In the genomic region with DNA sequence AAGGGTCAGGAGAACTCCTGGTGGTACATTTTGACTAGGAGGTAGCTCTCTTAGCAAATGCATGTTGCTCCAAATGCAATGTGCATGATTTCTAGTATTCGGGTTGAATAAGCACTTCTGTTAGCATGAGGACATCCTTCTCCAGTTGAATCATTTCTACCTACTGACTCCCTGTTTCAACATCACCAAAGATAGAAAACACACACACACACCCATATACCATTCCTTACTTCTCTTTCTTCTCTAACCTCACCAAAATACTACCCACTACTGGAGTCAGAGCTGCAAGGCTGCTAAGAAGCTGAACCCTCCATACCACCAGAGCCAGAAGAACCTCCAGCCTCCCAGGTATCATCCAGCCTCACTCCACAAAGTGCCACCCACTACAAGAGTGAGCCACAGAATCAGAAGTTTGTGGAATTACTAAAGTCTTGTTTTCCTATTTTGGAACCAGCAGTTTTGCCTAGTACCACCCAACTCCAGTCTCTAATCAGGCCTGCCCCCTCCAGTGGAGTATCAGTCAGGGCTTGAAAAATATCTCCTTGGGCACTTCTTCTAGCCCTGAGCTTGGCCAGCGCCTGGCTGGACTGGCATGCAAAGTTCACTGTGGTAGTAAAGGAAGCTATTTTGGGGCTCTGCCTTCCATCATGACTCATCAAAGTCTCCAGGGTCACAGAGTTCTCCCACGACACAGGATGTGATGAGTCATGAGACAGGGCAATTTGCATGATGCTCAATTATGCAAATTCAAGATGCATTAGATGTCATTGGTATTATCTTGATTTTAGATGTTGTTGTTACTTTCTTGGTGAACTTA, we compare ENCODE assay signal across 8 cellular contexts.
DNase-seq lines count a peak whose midpoint lies in the region; ATAC-seq and TF ChIP-seq lines count a peak whose summit lies in the region.

No MANE protein-coding gene starts in this region.

- H3K27me3 ChIP-seq in SK-N-SH (ENCODE audit: insufficient read depth), result no peaks in the 10 kb centered on the region

- H3K27ac Mint-ChIP-seq in stimulated activated memory B cell treated with anti-CD40 and anti-IgM and Interleukin-4, amounts not matched to agents 10 μg/mL and 1 μg/mL and 100 μg/mL, for 72 hours, result peak overlapping the region; percentile 25

- H4K20me1 ChIP-seq in SK-N-SH (ENCODE audit: insufficient read depth), result no peaks in the 10 kb centered on the region

- H3K4me1 ChIP-seq in SK-N-SH (ENCODE audit: control insufficient read depth in 1 of 2, insufficient read depth in 2 of 2, low read depth in 1 of 2, low read length in 1 of 2), result peaks cover 3 to 11% of the 10 kb centered on the region in 2 experiments; a peak in 2 of 4 replicates

- DNase-seq in GM03348 (ENCODE audit: low spot score) (peak; percentile 85), SK-N-SH (no peak), foreskin fibroblast (peak; percentile 93 to 95), GF-D8 (lab: John Stamatoyannopoulos, UW) (no peak), superior temporal gyrus (ENCODE audit: extremely low spot score) (no peak)

- TF ChIP-seq CTCF in SK-N-SH (IDR thresholded peaks at IDR 0.05) (no peak), foreskin fibroblast (IDR thresholded peaks at IDR 0.05; ENCODE audit: low read depth, low read length) (no peak)

- H3K36me3 ChIP-seq in SK-N-SH (replicated peaks in 1 of 2; ENCODE audit: control insufficient read depth in 1 of 2, insufficient read depth in 2 of 2, low read length in 1 of 2), result no peaks in the 10 kb centered on the region

- CTCF ChIA-PET in SK-N-SH (lab: Yijun Ruan, JAX), result interaction anchor here (1.0 to 8.2 kb wide), 11 partner anchors 12 to 177 kb away, joined by 3 to 147 read pairs (median 10); no protein-coding TSS in a partner anchor

- H3F3A ChIP-seq in SK-N-SH (replicated peaks; ENCODE audit: insufficient read depth), result no peaks in the 10 kb centered on the region

- H3K4me3 ChIP-seq in SK-N-SH (ENCODE audit: low read depth in 2 of 2, low read length in 1 of 2) (no peak overlapping the region), foreskin fibroblast (ENCODE audit: low read depth in 1 of 2, low read length in 2 of 2) (no peak overlapping the region)

- H3K9ac ChIP-seq in SK-N-SH, result no peak overlapping the region

- no peak for TF ChIP-seq EP300 in SK-N-SH (IDR thresholded peaks at IDR 0.05; ENCODE audit: borderline replicate concordance in 1 of 2, low read depth in 1 of 2, low read length in 1 of 2)

- H3K9me2 ChIP-seq in SK-N-SH, result no peaks in the 10 kb centered on the region

- peaks cover 10% of the 10 kb centered on the region for H3K4me1 Mint-ChIP-seq in stimulated activated memory B cell treated with anti-CD40 and anti-IgM and Interleukin-4, amounts not matched to agents 10 μg/mL and 1 μg/mL and 100 μg/mL, for 72 hours

- H2AFZ ChIP-seq in SK-N-SH (ENCODE audit: low read depth), result no peak overlapping the region

- H3K27ac ChIP-seq in SK-N-SH (ENCODE audit: low read depth in 2 of 2, low read length in 1 of 2), result peak overlapping the region in 1 of 2 experiments; percentile 56; a peak in 2 of 4 replicates

- H3K36me3 Mint-ChIP-seq in stimulated activated memory B cell treated with anti-CD40 and anti-IgM and Interleukin-4, amounts not matched to agents 10 μg/mL and 1 μg/mL and 100 μg/mL, for 72 hours, result no peaks in the 10 kb centered on the region

- TF ChIP-seq RAD21 in SK-N-SH (IDR thresholded peaks at IDR 0.05; ENCODE audit: low read length), result no peak

- H3K79me2 ChIP-seq in SK-N-SH (ENCODE audit: insufficient read depth), result no peaks in the 10 kb centered on the region

- peak overlapping the region; percentile 26 for H3K4me3 Mint-ChIP-seq in stimulated activated memory B cell treated with anti-CD40 and anti-IgM and Interleukin-4, amounts not matched to agents 10 μg/mL and 1 μg/mL and 100 μg/mL, for 72 hours

- 52% methylated on average over 3 of the region's 3 CpGs for WGBS in SK-N-SH (ENCODE audit: low lambda C conversion rate)

- POLR2A ChIA-PET in SK-N-SH (lab: Yijun Ruan, JAX), result no interaction called here

- peaks cover 14% of the 10 kb centered on the region for H3K27me3 Mint-ChIP-seq in stimulated activated memory B cell treated with anti-CD40 and anti-IgM and Interleukin-4, amounts not matched to agents 10 μg/mL and 1 μg/mL and 100 μg/mL, for 72 hours

- no peaks in the 10 kb centered on the region for H3K9me3 ChIP-seq in SK-N-SH

- peak overlapping the region; percentile 61 for H3K4me2 ChIP-seq in SK-N-SH

- ATAC-seq in GM19438 (IDR thresholded peaks at IDR 0.05; ENCODE audit: low read depth, unreplicated experiment) (peak; percentile 88), HG03378 (IDR thresholded peaks at IDR 0.05; ENCODE audit: unreplicated experiment) (peak; percentile 89)
- ATAC-seq in stimulated activated memory B cell treated with anti-CD40 and anti-IgM and Interleukin-4, amounts not matched to agents 10 μg/mL and 1 μg/mL and 100 μg/mL, for 72 hours, result peak; percentile 63

- no peaks in the 10 kb centered on the region for H3K9me3 Mint-ChIP-seq in stimulated activated memory B cell treated with anti-CD40 and anti-IgM and Interleukin-4, amounts not matched to agents 10 μg/mL and 1 μg/mL and 100 μg/mL, for 72 hours

TF ChIP-seq in SK-N-SH, 30 proteins besides CTCF, POLR2A, EP300 and RAD21:
- TF ChIP-seq FOXJ3 (CRISPR knock-in tag; IDR thresholded peaks at IDR 0.05) (no peak), MEF2A (IDR thresholded peaks at IDR 0.05; ENCODE audit: borderline replicate concordance, low read depth) (0 out of 2 replicates have a peak, but pooled peaks have one; percentile 42), GABPA (IDR thresholded peaks at IDR 0.05; ENCODE audit: low read depth) (no peak), FOSL2 (IDR thresholded peaks at IDR 0.05; ENCODE audit: borderline replicate concordance, low read depth) (peak; percentile 65; the same call in 1 of the 2 replicates), TCF12 (IDR thresholded peaks at IDR 0.05) (peak; percentile 23; the same call in 1 of the 2 replicates), FOXM1 (IDR thresholded peaks at IDR 0.05; ENCODE audit: low read depth) (no peak)
TF ChIP-seq in SK-N-SH: peak in this region for 3.

Comparison
In these comparisons a context has a peak if more than half of its experiments do, and no peak if none do; other contexts are left out.
1. DNase-seq: peak in GM03348 (single experiment) and foreskin fibroblast (2 of 2); none in SK-N-SH (single experiment), GF-D8 (single experiment) and superior temporal gyrus (single experiment).
2. Peak in every context shown above with its lines, with median percentiles within 50 percentile points of each other: ATAC-seq.